8 cellular contexts compared by ENCODE assay signal in the genomic region with DNA sequence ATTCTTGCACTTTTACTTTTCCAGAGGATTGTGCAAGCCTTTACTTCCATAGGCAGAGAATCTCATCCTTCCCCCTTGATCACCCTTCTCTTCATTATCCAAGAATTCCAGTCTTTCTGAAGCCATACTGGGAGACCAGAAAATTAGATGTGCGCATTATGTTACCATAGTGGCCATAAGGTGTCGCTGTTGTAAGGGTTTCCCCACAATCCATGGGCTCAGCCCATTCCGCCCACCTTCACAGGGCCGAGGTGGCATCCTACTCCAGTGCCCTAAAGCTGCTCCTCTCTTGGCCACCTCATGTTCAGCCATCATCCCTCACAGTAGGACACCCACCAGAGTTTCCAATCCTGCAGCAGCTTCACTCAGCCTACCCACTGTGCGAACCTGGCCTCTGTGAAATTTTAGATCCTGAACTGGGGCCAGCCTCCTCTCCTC. TPM values are rescaled to one million over a fixed set of nuclear protein-coding genes. Genes with fewer than 3 reads are reported as not detected.
DNase-seq lines count a peak whose midpoint lies in the region; ATAC-seq and TF ChIP-seq lines count a peak whose summit lies in the region.

No MANE protein-coding gene starts in this region.

- H3K36me3 ChIP-seq in BLaER1 treated with 17β-estradiol and CSF1 and Interleukin-3, amounts not matched to agents 10 nM and 100 nM = peaks cover 55 to 90% (median 73%) of the 10 kb centered on the region in 11 experiments
- H3K36me3 ChIP-seq in endodermal cell (ENCODE audit: control insufficient read depth, insufficient read depth, low read length) = peaks cover 87% of the 10 kb centered on the region
- peaks cover 10 to 61% (median 11%) of the 10 kb centered on the region in 3 experiments for H3K36me3 ChIP-seq in naive thymus-derived CD4-positive, alpha-beta T cell (ENCODE audit: control insufficient read depth in 2 of 3, insufficient read depth in 3 of 3, low read length in 3 of 3)

- peak; percentile 46 for TF ChIP-seq CTCF in GM20000 (IDR thresholded peaks at IDR 0.05; ENCODE audit: extremely low read depth, missing control alignments)
- peak; percentile 91 for TF ChIP-seq CTCF in endodermal cell (conservative IDR thresholded peaks at IDR 0.05)

- POLR2A ChIA-PET in naive thymus-derived CD4-positive, alpha-beta T cell (lab: Charles Lee) = no interaction called here

- 61 to 100% methylated on average over 1 to 5 of the region's 5 CpGs for WGBS in endodermal cell (ENCODE audit: insufficient coverage in 1 of 2, insufficient read length in 1 of 2), 2 experiments

- CTCF ChIA-PET in naive thymus-derived CD4-positive, alpha-beta T cell (lab: Charles Lee) = no interaction called here

- peak overlapping the region in 8 of 11 experiments; percentile 17 to 63 (median 43); a peak in 8 of 22 replicates for H3K9ac ChIP-seq in BLaER1 treated with 17β-estradiol and CSF1 and Interleukin-3, amounts not matched to agents 10 nM and 100 nM
- no peak overlapping the region for H3K9ac ChIP-seq in endodermal cell (ENCODE audit: extremely low read depth, low read length, poor library complexity, severe bottlenecking)

- peak overlapping the region; percentile 48 for H3K27ac Mint-ChIP-seq in endodermal cell
- H3K27ac Mint-ChIP-seq in naive thymus-derived CD4-positive, alpha-beta T cell = peak overlapping the region in 6 of 9 donors; percentile 1 to 68 (median 39)

- no peaks in the 10 kb centered on the region for H3K27me3 Mint-ChIP-seq in endodermal cell (ENCODE audit: insufficient read depth)
- no peaks in the 10 kb centered on the region for H3K27me3 Mint-ChIP-seq in naive thymus-derived CD4-positive, alpha-beta T cell

- no peaks in the 10 kb centered on the region for H3K9me3 Mint-ChIP-seq in endodermal cell
- H3K9me3 Mint-ChIP-seq in naive thymus-derived CD4-positive, alpha-beta T cell = peaks cover 0 to 2% (median 0%) of the 10 kb centered on the region in 11 donors

- H3K36me3 Mint-ChIP-seq in endodermal cell (ENCODE audit: low read depth) = peaks cover 75% of the 10 kb centered on the region
- H3K36me3 Mint-ChIP-seq in naive thymus-derived CD4-positive, alpha-beta T cell = peaks cover 17 to 46% (median 28%) of the 10 kb centered on the region in 5 donors

- H3K27me3 ChIP-seq in BLaER1 treated with 17β-estradiol and CSF1 and Interleukin-3, amounts not matched to agents 10 nM and 100 nM = no peaks in the 10 kb centered on the region
- H3K27me3 ChIP-seq in endodermal cell (ENCODE audit: control insufficient read depth, insufficient read depth, low read length, poor library complexity, severe bottlenecking) = no peaks in the 10 kb centered on the region
- no peaks in the 10 kb centered on the region for H3K27me3 ChIP-seq in naive thymus-derived CD4-positive, alpha-beta T cell (ENCODE audit: control insufficient read depth in 2 of 2, insufficient read depth in 2 of 2, low read length in 2 of 2)

- H3K27ac ChIP-seq in BLaER1 treated with 17β-estradiol and CSF1 and Interleukin-3, amounts not matched to agents 10 nM and 100 nM = peak overlapping the region in 9 of 11 experiments; percentile 47 to 65 (median 59); a peak in 14 of 22 replicates
- H3K27ac ChIP-seq in endodermal cell (ENCODE audit: low read depth, low read length) = no peak overlapping the region
- H3K27ac ChIP-seq in naive thymus-derived CD4-positive, alpha-beta T cell (ENCODE audit: low read depth, low read length) = no peak overlapping the region

- no peak overlapping the region for H3K4me3 Mint-ChIP-seq in endodermal cell
- no peak overlapping the region for H3K4me3 Mint-ChIP-seq in naive thymus-derived CD4-positive, alpha-beta T cell

- intact Hi-C loops in naive thymus-derived CD4-positive, alpha-beta T cell (cut with micrococcal nuclease) = loop anchor here (1.0 to 5.0 kb wide), 4 partner anchors 38 to 274 kb away; a partner anchor contains a TSS

- peaks cover 13% of the 10 kb centered on the region for H3K4me1 Mint-ChIP-seq in endodermal cell
- H3K4me1 Mint-ChIP-seq in naive thymus-derived CD4-positive, alpha-beta T cell = peaks cover 5 to 41% (median 26%) of the 10 kb centered on the region in 7 donors

- DNase-seq in GM20000 (ENCODE audit: low spot score) (no peak), SHP77 treated with DMSO at 0.1 percent for 48 hours (lab: John Stamatoyannopoulos, UW) (peak; percentile 34), endodermal cell (peak; percentile 88), GM19238 (ENCODE audit: insufficient read length, low spot score) (no peak)
- peak in 2 of 9 donors; percentile 19 to 23 for DNase-seq in naive thymus-derived CD4-positive, alpha-beta T cell
- DNase-seq in activated CD8-positive, alpha-beta memory T cell treated with anti-CD3 and anti-CD28 coated beads for 24 hours = no peak

- H3K4me3 ChIP-seq in BLaER1 treated with 17β-estradiol and CSF1 and Interleukin-3, amounts not matched to agents 10 nM and 100 nM = no peak overlapping the region; a peak in 1 of 20 replicates
- no peak overlapping the region for H3K4me3 ChIP-seq in endodermal cell (ENCODE audit: low read length)
- no peak overlapping the region for H3K4me3 ChIP-seq in naive thymus-derived CD4-positive, alpha-beta T cell (ENCODE audit: low read length)

- H4K20me1 ChIP-seq in BLaER1 treated with 17β-estradiol and CSF1 and Interleukin-3, amounts not matched to agents 10 nM and 100 nM = peaks cover 30 to 91% (median 59%) of the 10 kb centered on the region in 11 experiments; a peak in 20 of 22 replicates

- ATAC-seq in naive thymus-derived CD4-positive, alpha-beta T cell = peak; percentile 65
- no peak for ATAC-seq in HG03354 (IDR thresholded peaks at IDR 0.05; ENCODE audit: poor library complexity, severe bottlenecking, unreplicated experiment)

- H3K4me1 ChIP-seq in BLaER1 treated with 17β-estradiol and CSF1 and Interleukin-3, amounts not matched to agents 10 nM and 100 nM = peaks cover 26 to 86% (median 67%) of the 10 kb centered on the region in 10 experiments
- H3K4me1 ChIP-seq in endodermal cell (ENCODE audit: control insufficient read depth, insufficient read depth, low read length) = no peaks in the 10 kb centered on the region
- no peaks in the 10 kb centered on the region for H3K4me1 ChIP-seq in naive thymus-derived CD4-positive, alpha-beta T cell (ENCODE audit: control insufficient read depth in 2 of 2, insufficient read depth in 2 of 2, low read length in 2 of 2)

- peak overlapping the region; percentile 58 to 91 (median 79) for H3K4me2 ChIP-seq in BLaER1 treated with 17β-estradiol and CSF1 and Interleukin-3, amounts not matched to agents 10 nM and 100 nM

- H3K9me3 ChIP-seq in BLaER1 treated with 17β-estradiol and CSF1 and Interleukin-3, amounts not matched to agents 10 nM and 100 nM (replicated peaks in 1 of 11) = no peaks in the 10 kb centered on the region
- H3K9me3 ChIP-seq in endodermal cell (ENCODE audit: control insufficient read depth, low read length) = no peaks in the 10 kb centered on the region
- no peaks in the 10 kb centered on the region for H3K9me3 ChIP-seq in naive thymus-derived CD4-positive, alpha-beta T cell (ENCODE audit: control insufficient read depth in 2 of 3, low read length in 3 of 3)

RNA-seq across cellular contexts. Expression of a gene that starts 35.0 kb away (rescaled TPM):
- total RNA-seq in endodermal cell = 100 to 1,000 TPM in 1 of 2 donors, 10 to 100 TPM in 1; 61.9 to 101 TPM
- 24.6 TPM for polyA plus RNA-seq in endodermal cell (2013, experiment 1 of 2)
- polyA plus RNA-seq in endodermal cell (2013, experiment 2 of 2) = 21.8 TPM
- 10 to 100 TPM in 3 of 5 experiments, 1 to 10 TPM in 2; 8.4 to 98.4 (median 10.4) TPM for total RNA-seq in naive thymus-derived CD4-positive, alpha-beta T cell
- polyA plus RNA-seq in naive thymus-derived CD4-positive, alpha-beta T cell = 10 to 100 TPM; 11.4 to 12.2 TPM

RNA-seq across cellular contexts. Expression of a gene that starts 37.1 kb away (rescaled TPM):
- 100 to 1,000 TPM; 457 to 505 TPM for total RNA-seq in endodermal cell
- polyA plus RNA-seq in endodermal cell (2013, experiment 1 of 2) = 438 TPM
- 420 TPM for polyA plus RNA-seq in endodermal cell (2013, experiment 2 of 2)
- total RNA-seq in naive thymus-derived CD4-positive, alpha-beta T cell = 100 to 1,000 TPM; 246 to 405 (median 264) TPM
- 100 to 1,000 TPM; 320 to 394 TPM for polyA plus RNA-seq in naive thymus-derived CD4-positive, alpha-beta T cell

Comparison
In these comparisons a context has a peak if more than half of its experiments do, and no peak if none do; other contexts are left out.
1. H3K27ac ChIP-seq: peak in BLaER1 treated with 17β-estradiol and CSF1 and Interleukin-3, amounts not matched to agents 10 nM and 100 nM (9 of 11); none in endodermal cell (single experiment) and naive thymus-derived CD4-positive, alpha-beta T cell (single experiment).
2. DNase-seq: peak in SHP77 treated with DMSO at 0.1 percent for 48 hours (single experiment) and endodermal cell (single experiment); none in GM20000 (single experiment), activated CD8-positive, alpha-beta memory T cell treated with anti-CD3 and anti-CD28 coated beads for 24 hours (single experiment) and GM19238 (single experiment).